In genomic region chr15:92430067-92430435, GRCh38 we compare ENCODE assay signal across 1 cellular context.
TF ChIP-seq lines count a peak whose summit lies in the region.

No MANE protein-coding gene starts in this region.

TF ChIP-seq in SK-N-SH treated with all-trans-retinoic acid at 6 μM for 48 hours, 23 proteins besides CTCF, POLR2A, EP300 and RAD21 (continued from another document):
- TF ChIP-seq TSHZ2 (CRISPR knock-in tag; IDR thresholded peaks at IDR 0.05): no peak
- TF ChIP-seq OSR1 (CRISPR knock-in tag; IDR thresholded peaks at IDR 0.05): no peak
- no peak for TF ChIP-seq PATZ1 (CRISPR knock-in tag; IDR thresholded peaks at IDR 0.05; ENCODE audit: borderline replicate concordance)
- no peak for TF ChIP-seq PPARA (CRISPR knock-in tag; IDR thresholded peaks at IDR 0.05; ENCODE audit: borderline replicate concordance)
